In the genomic region with DNA sequence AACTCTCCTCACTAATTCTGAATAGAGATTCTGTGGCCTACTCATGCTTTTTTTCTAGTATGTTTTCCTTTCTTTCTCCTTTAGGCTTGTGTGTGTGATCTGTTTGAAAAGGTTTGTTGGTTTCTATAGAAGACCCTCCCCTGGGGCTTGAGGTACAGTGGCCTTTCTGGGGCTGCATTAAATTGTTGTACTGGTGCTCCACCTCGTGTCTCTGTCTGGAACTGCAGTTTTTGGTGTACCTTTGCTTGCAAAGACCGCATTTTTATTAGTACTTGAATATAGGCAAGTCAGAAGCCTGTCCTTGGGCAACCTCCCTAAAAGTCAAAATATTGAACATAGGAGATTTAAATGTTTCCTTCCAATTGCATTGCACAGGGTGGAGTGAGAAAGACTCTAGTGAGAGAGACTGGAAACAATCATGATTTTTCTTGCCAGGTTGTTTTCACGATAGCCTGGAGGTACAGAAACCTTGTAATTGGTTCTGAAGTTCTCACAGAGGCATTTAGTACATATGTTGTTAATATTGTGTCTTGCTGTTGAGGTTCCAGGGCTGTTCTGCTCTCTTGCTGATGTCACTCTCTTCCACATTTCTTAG, we compare ENCODE assay signal across 7 cellular contexts. TPM values are rescaled to one million over a fixed set of nuclear protein-coding genes. Genes with fewer than 3 reads are reported as not detected.
DNase-seq lines count a peak whose midpoint lies in the region; ATAC-seq and TF ChIP-seq lines count a peak whose summit lies in the region.

No MANE protein-coding gene starts in this region.

- 33% methylated on average over 3 of the region's 3 CpGs for WGBS in mammary epithelial cell (ENCODE audit: low coverage, missing lambda C conversion rate)

- dilution Hi-C loops in mammary epithelial cell (cut with HindIII; ENCODE audit: low sequenced_read_pairs), result no loop called here

- no peaks in the 10 kb centered on the region for H3K36me3 Mint-ChIP-seq in mesothelial cell of epicardium

- CTCF ChIA-PET in mammary epithelial cell (lab: Charles Lee; ENCODE audit: low non-redundant PET), result no interaction called here

- no peak overlapping the region for H3K4me3 ChIP-seq in mammary epithelial cell (replicated peaks in 1 of 3; ENCODE audit: insufficient read depth in 1 of 3, low read depth in 2 of 3, low read length in 3 of 3)

- no peaks in the 10 kb centered on the region for H3K27me3 ChIP-seq in mammary epithelial cell (ENCODE audit: insufficient read depth, low read length)

- DNase-seq in Daoy (ENCODE audit: low read depth) (peak; percentile 13), HS-27A (ENCODE audit: low read depth) (peak; percentile 27), OCI-M1 (lab: John Stamatoyannopoulos, UW) (peak; percentile 71), mammary epithelial cell (peak; percentile 8), mesothelial cell of epicardium (ENCODE audit: low spot score in 2 of 2, unreplicated experiment in 2 of 2) (peak in 1 of 2 experiments; percentile 76)

- ATAC-seq in GM19455 (IDR thresholded peaks at IDR 0.05; ENCODE audit: unreplicated experiment) (peak; percentile 87), GM21737 (IDR thresholded peaks at IDR 0.05; ENCODE audit: unreplicated experiment) (no peak)

- no peak overlapping the region for H3K4me3 Mint-ChIP-seq in mesothelial cell of epicardium

- H3K9ac ChIP-seq in mammary epithelial cell (ENCODE audit: insufficient read depth, low read length), result no peak overlapping the region

- no peaks in the 10 kb centered on the region for H3K9me3 ChIP-seq in mammary epithelial cell (replicated peaks; ENCODE audit: insufficient read depth, low read length)

- no peak overlapping the region for H2AFZ ChIP-seq in mammary epithelial cell (ENCODE audit: low read depth, low read length)

- no TSS peak for BruUV-seq in mammary epithelial cell (replicated peaks; lab: Mats Ljungman, UMichigan)

- no peak overlapping the region for H3K27ac Mint-ChIP-seq in mesothelial cell of epicardium

- H3K4me1 Mint-ChIP-seq in mesothelial cell of epicardium, result no peaks in the 10 kb centered on the region

- peaks cover 7% of the 10 kb centered on the region for H3K9me3 Mint-ChIP-seq in mesothelial cell of epicardium

- H3K27me3 Mint-ChIP-seq in mesothelial cell of epicardium (ENCODE audit: low read depth), result no peaks in the 10 kb centered on the region

- H3K4me2 ChIP-seq in mammary epithelial cell (ENCODE audit: insufficient read depth, low read depth, low read length), result no peak overlapping the region

- H3K27ac ChIP-seq in mammary epithelial cell (ENCODE audit: insufficient read depth, low read depth, low read length), result no peak overlapping the region

- TF ChIP-seq CTCF in mammary epithelial cell (conservative IDR thresholded peaks at IDR 0.05 in 1 of 2, IDR thresholded peaks at IDR 0.05 in 1 of 2; ENCODE audit: extremely low read depth in 1 of 2, insufficient read depth in 1 of 2, low read depth in 1 of 2, low read length in 2 of 2) (peak; percentile 80 to 81), mesothelial cell of epicardium (IDR thresholded peaks at IDR 0.05; ENCODE audit: unreplicated experiment) (peak; percentile 78)

- in situ Hi-C loops in mammary epithelial cell (cut with MboI; ENCODE audit: low sequenced_read_pairs in 2 of 2), result loop anchor here in 1 of 2 donors (10.0 kb wide), 1 partner anchor 525 kb away; no protein-coding TSS in a partner anchor

- H3K36me3 ChIP-seq in mammary epithelial cell (ENCODE audit: insufficient read depth, low read length), result no peaks in the 10 kb centered on the region

- no peaks in the 10 kb centered on the region for H3K4me1 ChIP-seq in mammary epithelial cell (ENCODE audit: insufficient read depth, low read length)

- H4K20me1 ChIP-seq in mammary epithelial cell (ENCODE audit: insufficient read depth, low read length), result no peaks in the 10 kb centered on the region

- intact Hi-C loops in mammary epithelial cell (cut with micrococcal nuclease), result loop anchor here (1.0 to 10.0 kb wide), 3 partner anchors 218 to 705 kb away; no protein-coding TSS in a partner anchor

- H3K79me2 ChIP-seq in mammary epithelial cell (ENCODE audit: insufficient read depth, low read length), result no peaks in the 10 kb centered on the region

RNA-seq across cellular contexts. Expression of a gene that starts 39.0 kb away (rescaled TPM):
- not detected in 2 replicates for total RNA-seq in Daoy (2014; rRNA removed; shearing (Covaris generic))
- not detected for total RNA-seq in mammary epithelial cell
- not detected for polyA plus RNA-seq in mammary epithelial cell
- polyA minus RNA-seq in mammary epithelial cell, result not detected
- total RNA-seq in mesothelial cell of epicardium, result 0.09 to 0.11 TPM in 2 of 3 replicates, not detected in the other
